In the genomic region with DNA sequence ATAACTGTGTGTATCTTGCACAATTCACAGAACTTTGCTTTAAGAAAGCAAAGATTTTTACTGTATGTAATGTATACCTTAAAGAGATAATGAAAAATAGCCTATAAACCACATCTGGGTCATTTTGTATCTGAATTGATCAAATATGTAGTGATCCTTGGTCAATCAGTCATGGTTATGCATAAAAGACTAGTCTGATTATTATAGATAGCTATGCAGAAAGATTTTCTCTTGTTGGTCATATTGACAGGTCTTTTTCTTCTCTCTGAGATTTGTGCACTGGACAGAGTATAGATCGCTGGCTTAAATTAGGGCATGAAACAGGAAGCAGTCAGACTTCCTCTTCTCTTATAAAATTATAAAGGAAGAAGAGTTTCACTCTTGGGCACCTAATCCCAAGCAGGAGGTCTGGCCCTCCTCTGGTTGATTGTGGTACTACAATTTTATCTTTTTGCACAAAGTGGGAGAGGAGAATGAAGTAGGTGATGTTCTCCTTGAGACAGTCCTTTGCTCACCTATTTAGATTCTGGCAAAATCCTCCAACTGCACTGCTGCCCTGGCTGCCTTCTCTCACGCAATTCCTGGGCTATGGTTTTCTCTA, we compare ENCODE assay signal across 8 cellular contexts.
A peak's percentile ranks its signal among the peaks of the same experiment; 100 is the strongest.
DNase-seq lines count a peak whose midpoint lies in the region; ATAC-seq and TF ChIP-seq lines count a peak whose summit lies in the region.

No MANE protein-coding gene starts in this region.

- H3K9me2 ChIP-seq in PC-9 (ENCODE audit: insufficient read depth) = no peaks in the 10 kb centered on the region

- H3K79me2 ChIP-seq in DND-41 (ENCODE audit: insufficient read depth, low read length) = no peaks in the 10 kb centered on the region
- H3K79me2 ChIP-seq in PC-9 (ENCODE audit: low read depth) = no peaks in the 10 kb centered on the region

- WGBS in endodermal cell (ENCODE audit: insufficient coverage in 1 of 2, insufficient read length in 1 of 2), 2 experiments = 56% methylated on average over 2 of the region's 2 CpGs; no CpG with 5 or more reads in 1 of the 2 experiments

- POLR2A ChIA-PET in PC-9 (lab: Charles Lee; ENCODE audit: unreplicated experiment) = interaction anchor here (0.6 kb wide), 1 partner anchor 64 kb away, joined by 5 read pairs; no protein-coding TSS in a partner anchor
- POLR2A ChIA-PET in naive thymus-derived CD4-positive, alpha-beta T cell (lab: Charles Lee) = no interaction called here

- no TSS peak for BruUV-seq in PC-9 (replicated peaks; lab: Mats Ljungman, UMichigan)

- H3K4me3 Mint-ChIP-seq in endodermal cell = no peak overlapping the region
- peak overlapping the region in 1 of 10 donors; percentile 24 for H3K4me3 Mint-ChIP-seq in naive thymus-derived CD4-positive, alpha-beta T cell
- no peak overlapping the region for H3K4me3 Mint-ChIP-seq in stimulated activated memory B cell treated with anti-CD40 and anti-IgM and Interleukin-4, amounts not matched to agents 10 μg/mL and 1 μg/mL and 100 μg/mL, for 72 hours
- H3K4me3 Mint-ChIP-seq in activated T-cell treated with anti-CD3 and anti-CD28 coated beads, Interleukin-2, amount 50 U/mL, for 24 hours = no peak overlapping the region

- intact Hi-C loops in PC-9 (cut with micrococcal nuclease; ENCODE audit: unreplicated experiment) = loop anchor here (1.0 kb wide), 1 partner anchor 480 kb away; no protein-coding TSS in a partner anchor
- intact Hi-C loops in naive thymus-derived CD4-positive, alpha-beta T cell (cut with micrococcal nuclease) = loop anchor here (5.0 kb wide), 2 partner anchors 280 to 650 kb away; no protein-coding TSS in a partner anchor

- H2AFZ ChIP-seq in DND-41 (ENCODE audit: low read depth, low read length) (peak overlapping the region; percentile 57), PC-9 (no peak overlapping the region)

- H3K4me1 ChIP-seq in DND-41 (ENCODE audit: insufficient read depth, low read length) = no peaks in the 10 kb centered on the region
- H3K4me1 ChIP-seq in PC-9 (replicated peaks; ENCODE audit: insufficient read depth) = no peaks in the 10 kb centered on the region
- H3K4me1 ChIP-seq in endodermal cell (ENCODE audit: control insufficient read depth, insufficient read depth, low read length) = no peaks in the 10 kb centered on the region
- no peaks in the 10 kb centered on the region for H3K4me1 ChIP-seq in naive thymus-derived CD4-positive, alpha-beta T cell (ENCODE audit: control insufficient read depth in 2 of 2, insufficient read depth in 2 of 2, low read length in 2 of 2)

- H3K27ac ChIP-seq in DND-41 (ENCODE audit: low read length) (no peak overlapping the region), PC-9 (no peak overlapping the region), endodermal cell (ENCODE audit: low read depth, low read length) (no peak overlapping the region)
- no peak overlapping the region for H3K27ac ChIP-seq in naive thymus-derived CD4-positive, alpha-beta T cell (ENCODE audit: low read depth, low read length)

- no peaks in the 10 kb centered on the region for H3K36me3 ChIP-seq in DND-41 (ENCODE audit: insufficient read depth, low read length)
- no peaks in the 10 kb centered on the region for H3K36me3 ChIP-seq in PC-9 (ENCODE audit: low read depth)
- H3K36me3 ChIP-seq in endodermal cell (ENCODE audit: control insufficient read depth, insufficient read depth, low read length) = no peaks in the 10 kb centered on the region
- H3K36me3 ChIP-seq in naive thymus-derived CD4-positive, alpha-beta T cell (ENCODE audit: control insufficient read depth in 2 of 3, insufficient read depth in 3 of 3, low read length in 3 of 3) = no peaks in the 10 kb centered on the region

- no peaks in the 10 kb centered on the region for H3K9me3 ChIP-seq in DND-41 (ENCODE audit: insufficient read depth, low read length, severe bottlenecking)
- no peaks in the 10 kb centered on the region for H3K9me3 ChIP-seq in PC-9 (ENCODE audit: insufficient read depth, low read depth)
- no peaks in the 10 kb centered on the region for H3K9me3 ChIP-seq in endodermal cell (ENCODE audit: control insufficient read depth, low read length)
- no peaks in the 10 kb centered on the region for H3K9me3 ChIP-seq in naive thymus-derived CD4-positive, alpha-beta T cell (ENCODE audit: control insufficient read depth in 2 of 3, low read length in 3 of 3)

- CTCF ChIA-PET in PC-9 (lab: Charles Lee) = interaction anchor here (0.7 kb wide), 1 partner anchor 25 kb away, joined by 15 read pairs; no protein-coding TSS in a partner anchor
- CTCF ChIA-PET in naive thymus-derived CD4-positive, alpha-beta T cell (lab: Charles Lee) = no interaction called here

- ATAC-seq in DND-41 (ENCODE audit: insufficient read depth, low read depth) (peak; percentile 89), GM19372 (IDR thresholded peaks at IDR 0.05; ENCODE audit: low read depth, unreplicated experiment) (peak; percentile 86), HG03342 (IDR thresholded peaks at IDR 0.05; ENCODE audit: unreplicated experiment) (peak; percentile 91)
- peak; percentile 49 for ATAC-seq in naive thymus-derived CD4-positive, alpha-beta T cell
- no peak for ATAC-seq in stimulated activated memory B cell treated with anti-CD40 and anti-IgM and Interleukin-4, amounts not matched to agents 10 μg/mL and 1 μg/mL and 100 μg/mL, for 72 hours

- H3K4me1 Mint-ChIP-seq in endodermal cell = no peaks in the 10 kb centered on the region
- H3K4me1 Mint-ChIP-seq in naive thymus-derived CD4-positive, alpha-beta T cell = peaks cover 0 to 7% (median 2%) of the 10 kb centered on the region in 7 donors
- no peaks in the 10 kb centered on the region for H3K4me1 Mint-ChIP-seq in stimulated activated memory B cell treated with anti-CD40 and anti-IgM and Interleukin-4, amounts not matched to agents 10 μg/mL and 1 μg/mL and 100 μg/mL, for 72 hours
- H3K4me1 Mint-ChIP-seq in activated T-cell treated with anti-CD3 and anti-CD28 coated beads, Interleukin-2, amount 50 U/mL, for 24 hours (ENCODE audit: low read depth) = no peaks in the 10 kb centered on the region

- no peaks in the 10 kb centered on the region for H3K27me3 Mint-ChIP-seq in endodermal cell (ENCODE audit: insufficient read depth)
- H3K27me3 Mint-ChIP-seq in naive thymus-derived CD4-positive, alpha-beta T cell = no peaks in the 10 kb centered on the region
- no peaks in the 10 kb centered on the region for H3K27me3 Mint-ChIP-seq in stimulated activated memory B cell treated with anti-CD40 and anti-IgM and Interleukin-4, amounts not matched to agents 10 μg/mL and 1 μg/mL and 100 μg/mL, for 72 hours
- H3K27me3 Mint-ChIP-seq in activated T-cell treated with anti-CD3 and anti-CD28 coated beads, Interleukin-2, amount 50 U/mL, for 24 hours = no peaks in the 10 kb centered on the region

- H3K4me3 ChIP-seq in DND-41 (ENCODE audit: low read depth in 1 of 2, low read length in 2 of 2) (no peak overlapping the region), PC-9 (no peak overlapping the region), endodermal cell (ENCODE audit: low read length) (no peak overlapping the region)
- H3K4me3 ChIP-seq in naive thymus-derived CD4-positive, alpha-beta T cell (ENCODE audit: low read length) = no peak overlapping the region

- peaks cover 7% of the 10 kb centered on the region for H3K9me3 Mint-ChIP-seq in endodermal cell
- peaks cover 0 to 4% (median 0%) of the 10 kb centered on the region in 11 donors for H3K9me3 Mint-ChIP-seq in naive thymus-derived CD4-positive, alpha-beta T cell
- peaks cover 14% of the 10 kb centered on the region for H3K9me3 Mint-ChIP-seq in stimulated activated memory B cell treated with anti-CD40 and anti-IgM and Interleukin-4, amounts not matched to agents 10 μg/mL and 1 μg/mL and 100 μg/mL, for 72 hours
- peaks cover 2% of the 10 kb centered on the region for H3K9me3 Mint-ChIP-seq in activated T-cell treated with anti-CD3 and anti-CD28 coated beads, Interleukin-2, amount 50 U/mL, for 24 hours

- TF ChIP-seq CTCF in DND-41 (IDR thresholded peaks at IDR 0.05; ENCODE audit: borderline replicate concordance, extremely low read depth, low read length, poor library complexity, severe bottlenecking) = peak; percentile 73
- TF ChIP-seq CTCF in PC-9 (conservative IDR thresholded peaks at IDR 0.05) = peak; percentile 74
- TF ChIP-seq CTCF in endodermal cell (conservative IDR thresholded peaks at IDR 0.05) = peak; percentile 79

- H3K9ac ChIP-seq in DND-41 (ENCODE audit: low read depth, low read length) (no peak overlapping the region), endodermal cell (ENCODE audit: extremely low read depth, low read length, poor library complexity, severe bottlenecking) (no peak overlapping the region)

- H3K36me3 Mint-ChIP-seq in endodermal cell (ENCODE audit: low read depth) = no peaks in the 10 kb centered on the region
- no peaks in the 10 kb centered on the region for H3K36me3 Mint-ChIP-seq in naive thymus-derived CD4-positive, alpha-beta T cell
- no peaks in the 10 kb centered on the region for H3K36me3 Mint-ChIP-seq in stimulated activated memory B cell treated with anti-CD40 and anti-IgM and Interleukin-4, amounts not matched to agents 10 μg/mL and 1 μg/mL and 100 μg/mL, for 72 hours
- H3K36me3 Mint-ChIP-seq in activated T-cell treated with anti-CD3 and anti-CD28 coated beads, Interleukin-2, amount 50 U/mL, for 24 hours (ENCODE audit: low read depth) = no peaks in the 10 kb centered on the region

- DNase-seq in DND-41 (peak; percentile 29), PC-9 (no peak), endodermal cell (peak; percentile 56)
- peak in 5 of 9 donors; percentile 1 to 27 (median 16) for DNase-seq in naive thymus-derived CD4-positive, alpha-beta T cell
- DNase-seq in activated T-cell treated with anti-CD3 and anti-CD28 coated beads, Interleukin-2, amount 50 U/mL, for 24 hours = no peak

- H3K27me3 ChIP-seq in DND-41 (ENCODE audit: insufficient read depth, low read length, poor library complexity) = no peaks in the 10 kb centered on the region
- no peaks in the 10 kb centered on the region for H3K27me3 ChIP-seq in PC-9 (ENCODE audit: insufficient read depth, low read depth)
- H3K27me3 ChIP-seq in endodermal cell (ENCODE audit: control insufficient read depth, insufficient read depth, low read length, poor library complexity, severe bottlenecking) = no peaks in the 10 kb centered on the region
- no peaks in the 10 kb centered on the region for H3K27me3 ChIP-seq in naive thymus-derived CD4-positive, alpha-beta T cell (ENCODE audit: control insufficient read depth in 2 of 2, insufficient read depth in 2 of 2, low read length in 2 of 2)

- H3K4me2 ChIP-seq in DND-41 (ENCODE audit: insufficient read depth, low read length) (peak overlapping the region; percentile 28; the same call in 1 of the 2 replicates), PC-9 (no peak overlapping the region)

- H3F3A ChIP-seq in PC-9 (ENCODE audit: insufficient read depth, low read depth) = no peaks in the 10 kb centered on the region

- no peak overlapping the region for H3K27ac Mint-ChIP-seq in endodermal cell
- peak overlapping the region in 1 of 9 donors; percentile 49 for H3K27ac Mint-ChIP-seq in naive thymus-derived CD4-positive, alpha-beta T cell
- H3K27ac Mint-ChIP-seq in stimulated activated memory B cell treated with anti-CD40 and anti-IgM and Interleukin-4, amounts not matched to agents 10 μg/mL and 1 μg/mL and 100 μg/mL, for 72 hours = no peak overlapping the region
- H3K27ac Mint-ChIP-seq in activated T-cell treated with anti-CD3 and anti-CD28 coated beads, Interleukin-2, amount 50 U/mL, for 24 hours = no peak overlapping the region

- H4K20me1 ChIP-seq in DND-41 (ENCODE audit: insufficient read depth, low read length) = no peaks in the 10 kb centered on the region
- H4K20me1 ChIP-seq in PC-9 (ENCODE audit: insufficient read depth) = no peaks in the 10 kb centered on the region

Comparison
In these comparisons a context has a peak if more than half of its experiments do, and no peak if none do; other contexts are left out.
1. DNase-seq: peak in DND-41 (single experiment), endodermal cell (single experiment) and naive thymus-derived CD4-positive, alpha-beta T cell (5 of 9); none in PC-9 (0 of 2) and activated T-cell treated with anti-CD3 and anti-CD28 coated beads, Interleukin-2, amount 50 U/mL, for 24 hours (single experiment).
2. Peak in every context shown above with its lines, with median percentiles within 50 percentile points of each other: CTCF ChIP-seq.